In the genomic region with DNA sequence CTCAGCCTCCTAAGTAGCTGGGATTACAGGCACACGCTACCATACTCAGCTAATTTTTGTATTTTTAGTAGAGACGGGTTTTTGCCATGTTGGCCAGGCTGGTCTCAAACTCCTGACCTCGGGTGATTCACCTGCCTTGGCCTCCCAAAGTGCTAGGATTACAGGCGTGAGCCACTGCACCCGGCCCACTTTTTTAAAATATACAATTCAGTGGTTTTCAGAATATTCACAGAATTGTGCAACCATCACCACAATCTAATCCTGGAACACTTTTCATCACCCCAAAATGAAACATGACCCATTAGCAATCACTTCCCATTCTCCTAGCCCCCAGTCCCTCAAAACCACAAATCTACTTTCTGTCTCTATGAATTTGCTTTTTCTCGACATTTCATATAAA, we compare ENCODE assay signal across 9 cellular contexts. TPM values are rescaled to one million over a fixed set of nuclear protein-coding genes. Genes with fewer than 3 reads are reported as not detected.
DNase-seq lines count a peak whose midpoint lies in the region; ATAC-seq, FAIRE-seq and TF ChIP-seq lines count a peak whose summit lies in the region.
"Not testable (repeated sequence)": the region's sequence is repeated elsewhere in the genome, so short reads cannot be mapped to it uniquely, and the experiment has no call there.
"Had no signal": no experiment of that assay in that cellular context is flagged by ENCODE, and none has a peak within 500 bp of the region (broad histone marks: within the 10 kb centered on the region; RNA-seq: fewer than 3 reads in every experiment).

No MANE protein-coding gene starts in this region.

- not testable (repeated sequence) for H3K27me3 ChIP-seq in RWPE2 (ENCODE audit: insufficient read depth, poor library complexity, severe bottlenecking); astrocyte (ENCODE audit: insufficient read depth, low read length)

- DNase-seq in HCEC 1CT: peak; percentile 78
- DNase-seq in M059J (ENCODE audit: low read depth): peak; percentile 74
- peak; percentile 36 for DNase-seq in NK-92 treated with Interleukin-12 subunit alpha and Interleukin-12 subunit beta, amount 100 ng/mL, for 24 hours (lab: John Stamatoyannopoulos, UW)
- DNase-seq in RWPE2 (ENCODE audit: low spot score): not testable (repeated sequence)
- peak; percentile 55 for DNase-seq in astrocyte (ENCODE audit: low read depth)
- DNase-seq in fibroblast of the aortic adventitia (ENCODE audit: low read depth): peak; percentile 2
- peak; percentile 22 for DNase-seq in non-pigmented ciliary epithelial cell (ENCODE audit: low read depth)

- not testable (repeated sequence) for H3K4me3 ChIP-seq in RWPE2 (ENCODE audit: severe bottlenecking); astrocyte (ENCODE audit: insufficient read depth, low read depth, low read length); fibroblast of the aortic adventitia (ENCODE audit: low read depth, low read length)

- not testable (repeated sequence) for H3K27me3 Mint-ChIP-seq in astrocyte (ENCODE audit: low read depth, unreplicated experiment)

- not testable (repeated sequence) for TF ChIP-seq CTCF in RWPE2 (IDR thresholded peaks at IDR 0.05; ENCODE audit: poor library complexity, severe bottlenecking); astrocyte (IDR thresholded peaks at IDR 0.05; ENCODE audit: insufficient read depth, low read depth, low read length); fibroblast of the aortic adventitia (IDR thresholded peaks at IDR 0.05; ENCODE audit: insufficient read depth, low read length)

- peak; percentile 50 for ATAC-seq in RWPE2 (ENCODE audit: low read depth)

- H3K36me3 Mint-ChIP-seq in astrocyte (ENCODE audit: low read depth, unreplicated experiment): not testable (repeated sequence)

- FAIRE-seq in astrocyte (lab: Jason Lieb, UNC): not testable (repeated sequence)

- not testable (repeated sequence) for H3K9me3 Mint-ChIP-seq in astrocyte (ENCODE audit: unreplicated experiment)

- H3K4me1 ChIP-seq in RWPE2 (ENCODE audit: insufficient read depth, poor library complexity, severe bottlenecking); astrocyte (ENCODE audit: insufficient read depth, low read length): not testable (repeated sequence)

- H2AFZ ChIP-seq in astrocyte (ENCODE audit: low read depth, low read length): not testable (repeated sequence)

- not testable (repeated sequence) for H3K9me3 ChIP-seq in RWPE2 (ENCODE audit: severe bottlenecking); astrocyte (ENCODE audit: insufficient read depth, low read depth, low read length)

- H3K27ac Mint-ChIP-seq in astrocyte (ENCODE audit: unreplicated experiment): not testable (repeated sequence)

- not testable (repeated sequence) for H3K27ac ChIP-seq in RWPE2 (ENCODE audit: poor library complexity, severe bottlenecking); astrocyte (ENCODE audit: low read depth, low read length)

- H3K4me3 Mint-ChIP-seq in astrocyte (ENCODE audit: unreplicated experiment): not testable (repeated sequence)

- not testable (repeated sequence) for H3K36me3 ChIP-seq in RWPE2 (ENCODE audit: low read depth); astrocyte (ENCODE audit: insufficient read depth, low read length)

- H3K9ac ChIP-seq in astrocyte (ENCODE audit: low read length): not testable (repeated sequence)

- not testable (repeated sequence) for H4K20me1 ChIP-seq in astrocyte (ENCODE audit: insufficient read depth, low read length)

- H3K79me2 ChIP-seq in astrocyte (ENCODE audit: insufficient read depth, low read length): not testable (repeated sequence)

- H3K4me2 ChIP-seq in astrocyte (ENCODE audit: low read length): not testable (repeated sequence)

- H3K4me1 Mint-ChIP-seq in astrocyte (ENCODE audit: low read depth, unreplicated experiment): not testable (repeated sequence)

RNA-seq across cellular contexts. Expression of a gene that starts 31.5 kb away (rescaled TPM):
- total RNA-seq in M059J (2014; rRNA removed; shearing (Covaris generic)): 0.17 TPM in 1 of 2 replicates, not detected in the other
- total RNA-seq in astrocyte (2.2 and 3.0 TPM in 2 replicates), fibroblast of the aortic adventitia (ENCODE audit: low replicate concordance) (not detected in 2 replicates)
- total RNA-seq: T-cell had no signal

RNA-seq across cellular contexts. Expression of a gene that starts 42.7 kb away (rescaled TPM):
- not detected in 2 replicates for total RNA-seq in M059J (2014; rRNA removed; shearing (Covaris generic))
- total RNA-seq in astrocyte: not detected in 2 replicates
- not detected in 2 replicates for total RNA-seq in fibroblast of the aortic adventitia (ENCODE audit: low replicate concordance)
- total RNA-seq: Peyer's patch, T-cell had no signal
